25 cellular contexts compared by ENCODE assay signal in the genomic region with DNA sequence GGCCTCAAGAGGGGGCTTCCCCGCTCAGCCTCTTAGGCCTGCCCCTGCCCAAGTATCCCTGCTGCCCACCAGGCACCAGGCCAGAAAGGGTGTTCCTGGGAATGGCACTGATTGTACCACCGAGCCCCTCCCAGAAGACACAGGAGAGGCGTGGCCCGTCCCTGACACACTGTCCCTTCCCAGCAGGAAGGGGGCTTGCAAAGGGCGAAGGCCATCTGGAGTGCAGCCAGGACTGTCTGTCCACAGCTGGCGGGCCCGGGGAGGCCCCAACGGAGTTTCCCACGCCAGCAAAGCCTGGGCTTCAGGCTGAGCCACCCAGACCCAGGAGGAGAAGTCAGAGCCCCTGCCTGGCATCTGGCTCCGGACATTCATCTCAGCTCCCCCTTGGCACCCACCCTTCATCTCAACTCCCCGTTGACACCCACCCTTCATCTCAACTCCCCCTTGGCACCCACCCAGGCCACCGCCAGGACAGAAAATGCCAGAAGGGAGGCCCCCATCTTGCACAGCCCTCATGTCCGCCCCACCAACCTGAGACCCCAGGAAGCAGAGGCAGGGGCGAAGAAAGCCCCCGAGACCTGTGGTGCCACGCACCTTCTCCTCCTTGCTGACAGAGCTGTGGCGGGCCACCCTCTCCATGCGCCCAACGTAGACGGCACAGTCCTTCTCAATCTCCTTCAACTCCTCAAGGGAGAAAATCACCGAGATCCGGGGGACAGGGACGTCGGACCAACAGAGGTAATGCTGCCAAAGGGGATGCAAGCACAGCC.
"Had no signal": no experiment of that assay in that cellular context is flagged by ENCODE, and none has a peak within 500 bp of the region (broad histone marks: within the 10 kb centered on the region; RNA-seq: fewer than 3 reads in every experiment).

No MANE protein-coding gene starts in this region.

- H3K27ac ChIP-seq: ascending aorta, body of pancreas had no signal

- H3K27me3 Mint-ChIP-seq: activated naive CD8-positive, alpha-beta T cell treated with anti-CD3 and anti-CD28 coated beads, Interleukin-2, amount 50 U/mL, for 24 hours had no signal

- H3K9me3 ChIP-seq: ascending aorta, body of pancreas had no signal

- H3K4me3 Mint-ChIP-seq: activated CD8-positive, alpha-beta T cell treated with anti-CD3 and anti-CD28 coated beads, Interleukin-2, amount 10 ng/mL, durations not matched to agents 7 days and 5 days; activated naive CD8-positive, alpha-beta T cell treated with anti-CD3 and anti-CD28 coated beads, Interleukin-2, amount 50 U/mL, for 24 hours; T-helper 1 cell treated with Interleukin-12 subunit alpha and Interleukin-12 subunit beta and Interleukin-4 antibody, amounts not matched to agents 30 μg/mL and 1 μg/mL, for 36 hours had no signal

- H3K4me1 ChIP-seq: ascending aorta had no signal

- DNase-seq: activated CD4-positive, alpha-beta T cell treated with anti-CD3 and anti-CD28 coated beads for 4 hours; activated CD4-positive, alpha-beta T cell treated with anti-CD3 and anti-CD28 coated beads, Interleukin-2, amount 50 U/mL, for 4 hours; activated CD8-positive, alpha-beta memory T cell treated with anti-CD3 and anti-CD28 coated beads, Interleukin-2, amount 50 U/mL, for 48 hours; activated CD8-positive, alpha-beta T cell treated with anti-CD3 and anti-CD28 coated beads, Interleukin-2, amount 10 ng/mL, durations not matched to agents 7 days and 5 days; activated effector memory CD4-positive, alpha-beta T cell treated with Interleukin-2 at 50 U/mL for 16 hours; activated naive CD4-positive, alpha-beta T cell treated with Interleukin-2 at 50 U/mL for 16 hours; activated naive CD8-positive, alpha-beta T cell treated with anti-CD3 and anti-CD28 coated beads, Interleukin-2, amount 50 U/mL, for 24 hours; activated T-cell treated with anti-CD3 and anti-CD28 coated beads, Interleukin-2, amount 50 U/mL, for 1 hour; amniotic stem cell; KG1; NCI-H1048; NCI-H146; NCI-H187 treated with DMSO at 0.1 percent for 48 hours; NCI-H2081 treated with DMSO at 0.1 percent for 48 hours; NCI-H2227 treated with DMSO at 0.1 percent for 48 hours; NCI-H446 treated with DMSO at 0.1 percent for 48 hours; NCI-H524 treated with DMSO at 0.1 percent for 48 hours; NCI-H748 treated with DMSO at 0.1 percent for 48 hours; RPMI8226; SHP77 had no signal

- H3K4me1 Mint-ChIP-seq: activated naive CD8-positive, alpha-beta T cell treated with anti-CD3 and anti-CD28 coated beads, Interleukin-2, amount 50 U/mL, for 24 hours had no signal

- H3K9me3 Mint-ChIP-seq: activated naive CD4-positive, alpha-beta T cell treated with anti-CD3 and anti-CD28 coated beads, Interleukin-2, amount 50 U/mL, for 72 hours; activated naive CD8-positive, alpha-beta T cell treated with anti-CD3 and anti-CD28 coated beads, Interleukin-2, amount 50 U/mL, for 24 hours; T-helper 1 cell treated with Interleukin-12 subunit alpha and Interleukin-12 subunit beta and Interleukin-4 antibody, amounts not matched to agents 30 μg/mL and 1 μg/mL, for 36 hours had no signal

- H3K27ac Mint-ChIP-seq: activated CD8-positive, alpha-beta T cell treated with anti-CD3 and anti-CD28 coated beads, Interleukin-2, amount 10 ng/mL, durations not matched to agents 7 days and 5 days; activated naive CD4-positive, alpha-beta T cell treated with anti-CD3 and anti-CD28 coated beads, Interleukin-2, amount 50 U/mL, for 72 hours; activated naive CD8-positive, alpha-beta T cell treated with anti-CD3 and anti-CD28 coated beads, Interleukin-2, amount 50 U/mL, for 24 hours; T-helper 1 cell treated with Interleukin-12 subunit alpha and Interleukin-12 subunit beta and Interleukin-4 antibody, amounts not matched to agents 30 μg/mL and 1 μg/mL, for 36 hours had no signal

- ATAC-seq: activated CD4-positive, CD25-positive, alpha-beta regulatory T cell treated with anti-CD3 and anti-CD28 coated beads, Interleukin-2, amount 50 U/mL, for 24 hours; activated CD8-positive, alpha-beta T cell treated with anti-CD3 and anti-CD28 coated beads, Interleukin-2, amount 10 ng/mL, durations not matched to agents 7 days and 5 days; activated naive CD4-positive, alpha-beta T cell treated with anti-CD3 and anti-CD28 coated beads, Interleukin-2, amount 50 U/mL, for 72 hours; activated naive CD8-positive, alpha-beta T cell treated with anti-CD3 and anti-CD28 coated beads, Interleukin-2, amount 50 U/mL, for 24 hours; body of pancreas had no signal

- H3K4me3 ChIP-seq: ascending aorta, body of pancreas had no signal

- H3K27me3 ChIP-seq: ascending aorta, body of pancreas had no signal
